Comparison of ENCODE assay signal across 21 cellular contexts in the genomic region with DNA sequence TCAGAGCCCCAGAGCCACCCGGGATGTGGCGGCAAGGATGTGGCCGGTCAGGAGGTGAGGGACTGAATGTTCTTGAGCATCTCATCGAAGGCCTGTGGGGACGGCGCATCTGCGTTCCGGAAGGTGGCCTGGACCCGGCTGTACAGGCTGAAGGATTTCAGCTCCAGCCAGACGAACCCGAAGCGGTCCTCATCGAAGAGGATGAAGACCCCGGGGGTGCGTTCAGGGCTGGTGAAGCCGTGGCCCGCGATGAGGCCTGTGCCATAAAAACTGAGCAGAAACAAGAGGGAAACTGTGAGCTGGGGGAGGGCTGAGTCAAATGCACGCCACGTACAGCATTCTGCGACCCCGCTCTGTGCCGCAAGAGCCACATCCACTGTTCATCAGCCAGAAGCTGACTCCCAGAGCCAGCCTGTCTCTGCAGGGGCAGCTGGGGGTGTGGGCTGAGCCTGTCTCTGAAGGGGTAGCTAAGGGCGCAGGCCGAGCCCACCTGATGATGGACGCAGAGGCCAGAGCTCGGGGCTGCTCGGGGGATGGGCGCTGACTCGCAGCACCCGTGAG.
"Had no signal": no experiment of that assay in that cellular context is flagged by ENCODE, and none has a peak within 500 bp of the region (broad histone marks: within the 10 kb centered on the region; RNA-seq: fewer than 3 reads in every experiment).

No MANE protein-coding gene starts in this region.

- H3K27ac ChIP-seq: cardiac muscle cell, epithelial cell of prostate, psoas muscle, SK-N-MC, thyroid gland had no signal

- DNase-seq: activated CD8-positive, alpha-beta memory T cell treated with anti-CD3 and anti-CD28 coated beads, Interleukin-2, amount 50 U/mL, for 48 hours; activated CD8-positive, alpha-beta T cell treated with anti-CD3 and anti-CD28 coated beads, Interleukin-2, amount 10 ng/mL, durations not matched to agents 7 days and 5 days; activated gamma-delta T cell; adrenal gland; foreskin fibroblast; hypothalamus; islet precursor cell; mammary epithelial cell; midbrain; stimulated activated naive B cell treated with anti-CD40 and anti-IgM and Interleukin-4, amounts not matched to agents 10 μg/mL and 1 μg/mL and 100 μg/mL, for 72 hours; thyroid gland had no signal

- H3K4me3 ChIP-seq: adrenal gland, cardiac muscle cell, dorsolateral prefrontal cortex, psoas muscle, SK-N-MC, smooth muscle cell, thyroid gland had no signal

- H3K9me3 Mint-ChIP-seq: activated naive CD4-positive, alpha-beta T cell treated with anti-CD3 and anti-CD28 coated beads, Interleukin-2, amount 50 U/mL, for 72 hours; stimulated activated naive B cell treated with anti-CD40 and anti-IgM and Interleukin-4, amounts not matched to agents 10 μg/mL and 1 μg/mL and 100 μg/mL, for 72 hours; T-helper 2 cell treated with Interferon-gamma antibody and Interleukin-4, amounts not matched to agents 5 μg/mL and 100 μg/mL, for 36 hours had no signal

- H3K4me3 Mint-ChIP-seq: activated CD8-positive, alpha-beta T cell treated with anti-CD3 and anti-CD28 coated beads, Interleukin-2, amount 10 ng/mL, durations not matched to agents 7 days and 5 days; stimulated activated naive B cell treated with anti-CD40 and anti-IgM and Interleukin-4, amounts not matched to agents 10 μg/mL and 1 μg/mL and 100 μg/mL, for 72 hours; T-helper 2 cell treated with Interferon-gamma antibody and Interleukin-4, amounts not matched to agents 5 μg/mL and 100 μg/mL, for 36 hours had no signal

- H3K27ac Mint-ChIP-seq: activated CD8-positive, alpha-beta T cell treated with anti-CD3 and anti-CD28 coated beads, Interleukin-2, amount 10 ng/mL, durations not matched to agents 7 days and 5 days; stimulated activated naive B cell treated with anti-CD40 and anti-IgM and Interleukin-4, amounts not matched to agents 10 μg/mL and 1 μg/mL and 100 μg/mL, for 72 hours; T-helper 2 cell treated with Interferon-gamma antibody and Interleukin-4, amounts not matched to agents 5 μg/mL and 100 μg/mL, for 36 hours had no signal

- H3K27me3 Mint-ChIP-seq: stimulated activated naive B cell treated with anti-CD40 and anti-IgM and Interleukin-4, amounts not matched to agents 10 μg/mL and 1 μg/mL and 100 μg/mL, for 72 hours had no signal

- H3K36me3 Mint-ChIP-seq: activated naive CD4-positive, alpha-beta T cell treated with anti-CD3 and anti-CD28 coated beads, Interleukin-2, amount 50 U/mL, for 72 hours had no signal

- ATAC-seq: activated CD8-positive, alpha-beta T cell treated with anti-CD3 and anti-CD28 coated beads, Interleukin-2, amount 10 ng/mL, durations not matched to agents 7 days and 5 days; activated naive CD4-positive, alpha-beta T cell treated with anti-CD3 and anti-CD28 coated beads, Interleukin-2, amount 50 U/mL, for 72 hours; left lobe of liver; sciatic nerve; stimulated activated naive B cell treated with anti-CD40 and anti-IgM and Interleukin-4, amounts not matched to agents 10 μg/mL and 1 μg/mL and 100 μg/mL, for 72 hours had no signal

- H3K9me3 ChIP-seq: adrenal gland, psoas muscle, thyroid gland had no signal

- H3K27me3 ChIP-seq: adrenal gland, cardiac muscle cell, dorsolateral prefrontal cortex, thyroid gland had no signal
